In genomic region chr2:62038980-62039771, GRCh38 we compare ENCODE assay signal across 8 cellular contexts.
A peak's percentile ranks its signal among the peaks of the same experiment; 100 is the strongest.
DNase-seq lines count a peak whose midpoint lies in the region; ATAC-seq, FAIRE-seq and TF ChIP-seq lines count a peak whose summit lies in the region.

No MANE protein-coding gene starts in this region.

- TF ChIP-seq EP300 in K562 (IDR thresholded peaks at IDR 0.05; ENCODE audit: low read length), result no peak

- no peaks in the 10 kb centered on the region for H3F3A ChIP-seq in MM.1S (ENCODE audit: insufficient read depth, low read length)

- 67% methylated on average over 3 of the region's 3 CpGs for WGBS in K562 (ENCODE audit: insufficient coverage, low coverage, missing lambda C conversion rate)

- intact Hi-C loops in K562 (cut with micrococcal nuclease), result no loop called here

- H3K9ac ChIP-seq in MM.1S (ENCODE audit: low read length) (no peak overlapping the region), K562 (ENCODE audit: insufficient read depth in 1 of 2, low read depth in 2 of 2, low read length in 2 of 2) (no peak overlapping the region)

- no peak overlapping the region for H3K4me3 ChIP-seq in MM.1S (ENCODE audit: low read length)
- H3K4me3 ChIP-seq in K562, result no peak overlapping the region

- no peaks in the 10 kb centered on the region for H3K79me2 ChIP-seq in MM.1S (ENCODE audit: low read length)
- H3K79me2 ChIP-seq in K562 (ENCODE audit: control insufficient read depth, insufficient read depth, low read length), result no peaks in the 10 kb centered on the region

- 0 out of 4 replicates have a peak, but pooled peaks of 1 of the 2 experiments have one; percentile 5 for TF ChIP-seq RAD21 in K562 (CRISPR knock-in tag; conservative IDR thresholded peaks at IDR 0.05 in 1 of 2, IDR thresholded peaks at IDR 0.05 in 1 of 2)

- H3K36me3 ChIP-seq in MM.1S (replicated peaks; ENCODE audit: insufficient read depth, low read length), result no peaks in the 10 kb centered on the region
- no peaks in the 10 kb centered on the region for H3K36me3 ChIP-seq in K562 (ENCODE audit: control insufficient read depth, insufficient read depth, low read length)

- DNase-seq in activated gamma-delta T cell treated with Interleukin-2 at 50 U/mL for 16 hours (peak; percentile 10), activated gamma-delta T cell (lab: John Stamatoyannopoulos, UW) (no peak), MM.1S (peak; percentile 78), K562 (ENCODE audit: extremely low read depth in 1 of 4, low spot score in 3 of 4) (peak in 2 of 4 experiments; percentile 15 to 30), NCI-H1105 treated with DMSO at 0.1 percent for 48 hours (lab: John Stamatoyannopoulos, UW) (no peak), NCI-H187 (lab: John Stamatoyannopoulos, UW) (no peak)
- peak; percentile 5 to 19 for DNase-seq in stimulated activated CD8-positive, alpha-beta memory T cell treated with anti-CD3 and anti-CD28 coated beads, Interleukin-7, amount 100 ng/mL, for 48 hours (ENCODE audit: extremely low read depth in 1 of 2, low read depth in 1 of 2)

- no peak for FAIRE-seq in K562 (lab: Jason Lieb, UNC)

- BruUV-seq in K562 (replicated peaks; lab: Mats Ljungman, UMichigan), result no TSS peak

- no peak for TF ChIP-seq CTCF in MM.1S (IDR thresholded peaks at IDR 0.05; ENCODE audit: low read length)
- no peak for TF ChIP-seq CTCF in K562 (IDR thresholded peaks at IDR 0.05 in 2 of 3, conservative IDR thresholded peaks at IDR 0.05 in 1 of 3; ENCODE audit: insufficient read depth in 2 of 3, low read depth in 1 of 3, low read length in 3 of 3)

- TF ChIP-seq POLR2A in K562 (conservative IDR thresholded peaks at IDR 0.05), result no peak

- H3K9me2 ChIP-seq in MM.1S (replicated peaks; ENCODE audit: insufficient read depth, low read length), result no peaks in the 10 kb centered on the region

- peak overlapping the region; percentile 23; the same call in 1 of the 2 replicates for H3K4me2 ChIP-seq in MM.1S (ENCODE audit: low read depth, low read length)
- H3K4me2 ChIP-seq in K562 (ENCODE audit: insufficient read depth, low read length), result no peak overlapping the region

- no peaks in the 10 kb centered on the region for H3K9me1 ChIP-seq in K562 (ENCODE audit: control insufficient read depth, insufficient read depth, low read length)

- peaks cover 16% of the 10 kb centered on the region for H3K4me1 ChIP-seq in MM.1S (ENCODE audit: low read length)
- H3K4me1 ChIP-seq in K562 (replicated peaks in 1 of 2; ENCODE audit: control insufficient read depth in 2 of 2, insufficient read depth in 2 of 2, low read length in 2 of 2), result peaks cover 0 to 4% of the 10 kb centered on the region in 2 experiments; a peak in 2 of 5 replicates

- H3K27me3 ChIP-seq in MM.1S (replicated peaks; ENCODE audit: insufficient read depth, low read length), result no peaks in the 10 kb centered on the region
- H3K27me3 ChIP-seq in K562 (ENCODE audit: control insufficient read depth in 2 of 2, insufficient read depth in 2 of 2, low read length in 2 of 2), result no peaks in the 10 kb centered on the region

- H2AFZ ChIP-seq in MM.1S (ENCODE audit: low read length) (no peak overlapping the region), K562 (ENCODE audit: low read depth, low read length) (0 out of 2 replicates have a peak overlapping the region, but pooled peaks have one; percentile 35)

- POLR2A ChIA-PET in K562 (lab: Yijun Ruan, JAX), result no interaction called here

- H4K20me1 ChIP-seq in MM.1S (ENCODE audit: insufficient read depth, low read length) (no peaks in the 10 kb centered on the region), K562 (replicated peaks; ENCODE audit: control insufficient read depth, insufficient read depth, low read length) (no peaks in the 10 kb centered on the region)

- in situ Hi-C loops in K562 (cut with MboI), result no loop called here

- H3K27ac ChIP-seq in MM.1S (ENCODE audit: low read length) (peak overlapping the region; percentile 26; the same call in 1 of the 2 replicates), K562 (ENCODE audit: extremely low read depth, low read depth, low read length) (0 out of 3 replicates have a peak overlapping the region, but pooled peaks have one; percentile 16)

- CTCF ChIA-PET in K562 (lab: Yijun Ruan, JAX; ENCODE audit: low intra/inter-chr PET ratio), result no interaction called here

- peak; percentile 99 for ATAC-seq in HG02571 (IDR thresholded peaks at IDR 0.05; ENCODE audit: unreplicated experiment)
- peak; percentile 81 for ATAC-seq in K562

- no peaks in the 10 kb centered on the region for H3K9me3 ChIP-seq in MM.1S (replicated peaks; ENCODE audit: insufficient read depth, low read length)
- H3K9me3 ChIP-seq in K562 (replicated peaks; ENCODE audit: control insufficient read depth, insufficient read depth, low read depth, low read length), result no peaks in the 10 kb centered on the region

TF ChIP-seq in K562, 482 proteins besides CTCF, POLR2A, EP300 and RAD21 (continues in another document):
- TF ChIP-seq ZNF184 (CRISPR knock-in tag; IDR thresholded peaks at IDR 0.05) (no peak), STAT5A (IDR thresholded peaks at IDR 0.05; ENCODE audit: borderline replicate concordance, low read length) (no peak), JUND (IDR thresholded peaks at IDR 0.05; ENCODE audit: borderline replicate concordance, low read depth, low read length) (peak; percentile 66), JUND (tag; IDR thresholded peaks at IDR 0.05; ENCODE audit: borderline replicate concordance, low read depth, low read length) (peak; percentile 61; the same call in 1 of the 3 replicates), FOXP1 (CRISPR knock-in tag; IDR thresholded peaks at IDR 0.05) (no peak), ELK3 (CRISPR knock-in tag; IDR thresholded peaks at IDR 0.05) (no peak), FOXJ3 (CRISPR knock-in tag; IDR thresholded peaks at IDR 0.05) (no peak), JUNB (CRISPR knock-in tag; conservative IDR thresholded peaks at IDR 0.05) (no peak), ARID1B (IDR thresholded peaks at IDR 0.05) (peak; percentile 60), DNMT1 (IDR thresholded peaks at IDR 0.05) (no peak), ELF4 (CRISPR knock-in tag; IDR thresholded peaks at IDR 0.05) (no peak)
- TF ChIP-seq, protein P1, sequence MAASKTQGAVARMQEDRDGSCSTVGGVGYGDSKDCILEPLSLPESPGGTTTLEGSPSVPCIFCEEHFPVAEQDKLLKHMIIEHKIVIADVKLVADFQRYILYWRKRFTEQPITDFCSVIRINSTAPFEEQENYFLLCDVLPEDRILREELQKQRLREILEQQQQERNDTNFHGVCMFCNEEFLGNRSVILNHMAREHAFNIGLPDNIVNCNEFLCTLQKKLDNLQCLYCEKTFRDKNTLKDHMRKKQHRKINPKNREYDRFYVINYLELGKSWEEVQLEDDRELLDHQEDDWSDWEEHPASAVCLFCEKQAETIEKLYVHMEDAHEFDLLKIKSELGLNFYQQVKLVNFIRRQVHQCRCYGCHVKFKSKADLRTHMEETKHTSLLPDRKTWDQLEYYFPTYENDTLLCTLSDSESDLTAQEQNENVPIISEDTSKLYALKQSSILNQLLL (CRISPR knock-in tag; IDR thresholded peaks at IDR 0.05; ENCODE audit: borderline replicate concordance), result no peak
- TF ChIP-seq, protein P2, sequence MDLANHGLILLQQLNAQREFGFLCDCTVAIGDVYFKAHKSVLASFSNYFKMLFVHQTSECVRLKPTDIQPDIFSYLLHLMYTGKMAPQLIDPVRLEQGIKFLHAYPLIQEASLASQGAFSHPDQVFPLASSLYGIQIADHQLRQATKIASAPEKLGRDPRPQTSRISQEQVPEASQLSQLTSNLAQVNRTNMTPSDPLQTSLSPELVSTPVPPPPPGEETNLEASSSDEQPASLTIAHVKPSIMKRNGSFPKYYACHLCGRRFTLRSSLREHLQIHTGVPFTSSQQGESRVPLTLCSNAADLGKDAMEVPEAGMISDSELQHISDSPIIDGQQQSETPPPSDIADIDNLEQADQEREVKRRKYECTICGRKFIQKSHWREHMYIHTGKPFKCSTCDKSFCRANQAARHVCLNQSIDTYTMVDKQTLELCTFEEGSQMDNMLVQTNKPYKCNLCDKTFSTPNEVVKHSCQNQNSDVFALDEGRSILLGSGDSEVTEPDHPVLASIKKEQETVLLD (IDR thresholded peaks at IDR 0.05), result no peak
- TF ChIP-seq, protein P3, sequence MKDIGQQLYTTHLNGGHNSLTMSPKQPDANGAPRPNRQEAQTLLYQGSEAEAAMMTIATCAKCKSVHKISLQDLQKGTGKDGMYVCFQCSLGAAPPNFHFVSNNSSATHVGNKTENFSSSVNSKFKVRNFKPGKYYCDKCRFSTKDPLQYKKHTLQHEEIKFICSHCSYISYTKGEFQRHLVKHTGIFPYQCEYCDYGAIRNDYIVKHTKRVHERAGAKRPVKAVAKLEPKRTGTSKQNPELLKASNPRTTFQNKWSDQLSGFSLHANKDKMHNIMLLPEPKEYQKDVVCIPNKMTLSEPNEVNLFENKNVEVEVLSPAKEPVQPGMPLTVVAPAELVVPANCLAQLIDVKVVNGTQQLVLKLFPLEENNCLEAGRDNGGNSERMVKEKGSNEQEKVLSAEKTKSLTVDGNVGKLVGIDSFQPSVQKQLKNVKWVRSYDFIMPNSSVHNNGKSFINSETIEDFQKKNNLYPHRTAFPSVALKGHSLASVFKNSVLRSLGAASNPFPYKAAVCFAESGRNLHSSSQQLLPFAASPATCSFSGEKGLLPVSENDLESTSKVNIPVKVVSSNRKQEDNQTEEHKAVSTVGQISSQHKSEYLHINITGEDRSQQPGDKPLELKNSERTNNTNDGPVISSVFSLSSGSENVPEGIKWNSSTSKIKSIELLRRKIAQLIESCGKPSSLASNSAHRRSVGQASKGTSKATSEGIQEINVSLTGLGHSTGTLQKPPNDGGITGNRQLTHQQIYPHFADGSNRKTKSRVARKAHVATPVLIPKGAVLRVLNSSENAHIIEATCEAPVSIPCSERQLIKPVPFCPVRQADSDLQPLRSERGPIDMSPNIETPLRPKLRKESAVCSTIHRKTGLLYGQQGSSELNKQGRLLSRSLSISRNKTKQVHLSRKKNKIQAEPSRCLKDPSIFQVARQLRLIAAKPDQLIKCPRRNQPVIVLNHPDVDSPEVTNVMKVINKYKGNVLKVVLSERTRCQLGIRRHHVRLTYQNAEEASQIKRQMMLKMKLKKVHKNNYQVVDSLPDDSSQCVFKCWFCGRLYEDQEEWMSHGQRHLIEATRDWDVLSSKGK (CRISPR knock-in tag; IDR thresholded peaks at IDR 0.05), result no peak
- TF ChIP-seq, protein P4, sequence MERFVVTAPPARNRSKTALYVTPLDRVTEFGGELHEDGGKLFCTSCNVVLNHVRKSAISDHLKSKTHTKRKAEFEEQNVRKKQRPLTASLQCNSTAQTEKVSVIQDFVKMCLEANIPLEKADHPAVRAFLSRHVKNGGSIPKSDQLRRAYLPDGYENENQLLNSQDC (CRISPR knock-in tag; IDR thresholded peaks at IDR 0.05), result no peak

Comparison
In these comparisons a context has a peak if more than half of its experiments do, and no peak if none do; other contexts are left out.
1. DNase-seq: peak in activated gamma-delta T cell treated with Interleukin-2 at 50 U/mL for 16 hours (single experiment), MM.1S (single experiment) and stimulated activated CD8-positive, alpha-beta memory T cell treated with anti-CD3 and anti-CD28 coated beads, Interleukin-7, amount 100 ng/mL, for 48 hours (2 of 2); none in activated gamma-delta T cell (single experiment), NCI-H1105 treated with DMSO at 0.1 percent for 48 hours (single experiment) and NCI-H187 (0 of 2).